Comparison of ENCODE assay signal across 2 cellular contexts in genomic region chr15:89926158-89926557, GRCh38.
TF ChIP-seq lines count a peak whose summit lies in the region.

No MANE protein-coding gene starts in this region.

TF ChIP-seq in liver, 16 proteins besides CTCF, POLR2A, EP300 and RAD21:
- TF ChIP-seq ZBTB33 (IDR thresholded peaks at IDR 0.05), result no peak
- peak; percentile 10 to 28 for TF ChIP-seq RXRA (IDR thresholded peaks at IDR 0.05)

TF ChIP-seq in HepG2, 621 proteins besides CTCF, POLR2A, EP300 and RAD21:
- TF ChIP-seq ARID5B (CRISPR knock-in tag; IDR thresholded peaks at IDR 0.05) (no peak), ZKSCAN5 (CRISPR knock-in tag; IDR thresholded peaks at IDR 0.05) (no peak), RFX1 (IDR thresholded peaks at IDR 0.05) (no peak), KMT2A (CRISPR knock-in tag; IDR thresholded peaks at IDR 0.05) (no peak), ZNF101 (CRISPR knock-in tag; IDR thresholded peaks at IDR 0.05; ENCODE audit: borderline replicate concordance, low read depth) (no peak), ZGPAT (CRISPR knock-in tag; IDR thresholded peaks at IDR 0.05) (no peak), ZBTB3 (CRISPR knock-in tag; IDR thresholded peaks at IDR 0.05; ENCODE audit: borderline replicate concordance, low read depth) (no peak), AGO1 (IDR thresholded peaks at IDR 0.05; ENCODE audit: low read depth, low read length, poor library complexity, severe bottlenecking) (no peak), PHB2 (IDR thresholded peaks at IDR 0.05; ENCODE audit: partially characterized antibody) (no peak), SAFB2 (CRISPR knock-in tag; IDR thresholded peaks at IDR 0.05; ENCODE audit: borderline replicate concordance, low read depth) (no peak)
- TF ChIP-seq, protein P1, sequence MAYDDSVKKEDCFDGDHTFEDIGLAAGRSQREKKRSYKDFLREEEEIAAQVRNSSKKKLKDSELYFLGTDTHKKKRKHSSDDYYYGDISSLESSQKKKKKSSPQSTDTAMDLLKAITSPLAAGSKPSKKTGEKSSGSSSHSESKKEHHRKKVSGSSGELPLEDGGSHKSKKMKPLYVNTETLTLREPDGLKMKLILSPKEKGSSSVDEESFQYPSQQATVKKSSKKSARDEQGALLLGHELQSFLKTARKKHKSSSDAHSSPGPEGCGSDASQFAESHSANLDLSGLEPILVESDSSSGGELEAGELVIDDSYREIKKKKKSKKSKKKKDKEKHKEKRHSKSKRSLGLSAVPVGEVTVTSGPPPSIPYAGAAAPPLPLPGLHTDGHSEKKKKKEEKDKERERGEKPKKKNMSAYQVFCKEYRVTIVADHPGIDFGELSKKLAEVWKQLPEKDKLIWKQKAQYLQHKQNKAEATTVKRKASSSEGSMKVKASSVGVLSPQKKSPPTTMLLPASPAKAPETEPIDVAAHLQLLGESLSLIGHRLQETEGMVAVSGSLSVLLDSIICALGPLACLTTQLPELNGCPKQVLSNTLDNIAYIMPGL (CRISPR knock-in tag; IDR thresholded peaks at IDR 0.05; ENCODE audit: borderline replicate concordance in 1 of 2, low read depth in 1 of 2), result no peak
- TF ChIP-seq, protein P2, sequence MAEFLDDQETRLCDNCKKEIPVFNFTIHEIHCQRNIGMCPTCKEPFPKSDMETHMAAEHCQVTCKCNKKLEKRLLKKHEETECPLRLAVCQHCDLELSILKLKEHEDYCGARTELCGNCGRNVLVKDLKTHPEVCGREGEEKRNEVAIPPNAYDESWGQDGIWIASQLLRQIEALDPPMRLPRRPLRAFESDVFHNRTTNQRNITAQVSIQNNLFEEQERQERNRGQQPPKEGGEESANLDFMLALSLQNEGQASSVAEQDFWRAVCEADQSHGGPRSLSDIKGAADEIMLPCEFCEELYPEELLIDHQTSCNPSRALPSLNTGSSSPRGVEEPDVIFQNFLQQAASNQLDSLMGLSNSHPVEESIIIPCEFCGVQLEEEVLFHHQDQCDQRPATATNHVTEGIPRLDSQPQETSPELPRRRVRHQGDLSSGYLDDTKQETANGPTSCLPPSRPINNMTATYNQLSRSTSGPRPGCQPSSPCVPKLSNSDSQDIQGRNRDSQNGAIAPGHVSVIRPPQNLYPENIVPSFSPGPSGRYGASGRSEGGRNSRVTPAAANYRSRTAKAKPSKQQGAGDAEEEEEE (CRISPR knock-in tag; IDR thresholded peaks at IDR 0.05; ENCODE audit: borderline replicate concordance), result no peak
- TF ChIP-seq, protein P3, sequence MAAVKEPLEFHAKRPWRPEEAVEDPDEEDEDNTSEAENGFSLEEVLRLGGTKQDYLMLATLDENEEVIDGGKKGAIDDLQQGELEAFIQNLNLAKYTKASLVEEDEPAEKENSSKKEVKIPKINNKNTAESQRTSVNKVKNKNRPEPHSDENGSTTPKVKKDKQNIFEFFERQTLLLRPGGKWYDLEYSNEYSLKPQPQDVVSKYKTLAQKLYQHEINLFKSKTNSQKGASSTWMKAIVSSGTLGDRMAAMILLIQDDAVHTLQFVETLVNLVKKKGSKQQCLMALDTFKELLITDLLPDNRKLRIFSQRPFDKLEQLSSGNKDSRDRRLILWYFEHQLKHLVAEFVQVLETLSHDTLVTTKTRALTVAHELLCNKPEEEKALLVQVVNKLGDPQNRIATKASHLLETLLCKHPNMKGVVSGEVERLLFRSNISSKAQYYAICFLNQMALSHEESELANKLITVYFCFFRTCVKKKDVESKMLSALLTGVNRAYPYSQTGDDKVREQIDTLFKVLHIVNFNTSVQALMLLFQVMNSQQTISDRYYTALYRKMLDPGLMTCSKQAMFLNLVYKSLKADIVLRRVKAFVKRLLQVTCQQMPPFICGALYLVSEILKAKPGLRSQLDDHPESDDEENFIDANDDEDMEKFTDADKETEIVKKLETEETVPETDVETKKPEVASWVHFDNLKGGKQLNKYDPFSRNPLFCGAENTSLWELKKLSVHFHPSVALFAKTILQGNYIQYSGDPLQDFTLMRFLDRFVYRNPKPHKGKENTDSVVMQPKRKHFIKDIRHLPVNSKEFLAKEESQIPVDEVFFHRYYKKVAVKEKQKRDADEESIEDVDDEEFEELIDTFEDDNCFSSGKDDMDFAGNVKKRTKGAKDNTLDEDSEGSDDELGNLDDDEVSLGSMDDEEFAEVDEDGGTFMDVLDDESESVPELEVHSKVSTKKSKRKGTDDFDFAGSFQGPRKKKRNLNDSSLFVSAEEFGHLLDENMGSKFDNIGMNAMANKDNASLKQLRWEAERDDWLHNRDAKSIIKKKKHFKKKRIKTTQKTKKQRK (IDR thresholded peaks at IDR 0.05; ENCODE audit: low read length), result no peak
